ENCODE assay signal across 8 cellular contexts in the genomic region with DNA sequence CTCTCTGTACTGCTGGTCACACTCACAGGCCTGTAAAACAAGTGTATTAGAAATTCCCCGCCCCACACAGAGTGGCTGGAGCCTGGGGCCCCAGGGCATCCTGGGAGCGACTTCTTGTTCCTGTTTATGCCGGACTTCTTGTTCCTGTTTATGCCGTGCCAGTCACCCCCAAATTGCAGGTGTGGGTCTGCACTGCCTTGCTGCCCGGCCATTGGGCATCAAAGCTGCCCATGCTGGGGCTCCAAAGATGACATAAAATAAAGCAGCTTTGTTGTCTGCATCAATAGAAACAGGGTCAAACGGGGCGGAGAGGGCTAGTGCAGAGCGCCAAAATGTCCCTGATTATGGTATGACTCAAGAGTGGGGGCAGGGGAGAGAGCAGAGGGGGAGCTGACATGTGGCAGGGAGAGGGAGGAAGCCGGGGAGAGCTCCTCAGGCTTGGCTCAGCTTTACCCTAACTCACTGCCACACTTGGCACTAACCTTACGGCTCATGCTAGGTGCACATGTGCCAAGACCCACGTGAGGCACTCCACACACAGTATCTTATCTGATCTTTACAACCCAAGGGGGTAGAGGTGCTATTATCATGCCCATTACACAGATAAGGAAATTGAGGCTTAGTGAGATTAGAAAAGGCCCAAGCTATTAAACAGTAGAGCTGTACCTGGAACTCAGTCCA.
DNase-seq lines count a peak whose midpoint lies in the region; ATAC-seq and TF ChIP-seq lines count a peak whose summit lies in the region.

No MANE protein-coding gene starts in this region.

- DNase-seq in CD14-positive monocyte (ENCODE audit: low spot score), result peak; percentile 85
- DNase-seq in body of pancreas, result peak; percentile 20 to 48 (median 36)
- peak; percentile 49 to 59 for DNase-seq in memory B cell (ENCODE audit: low spot score in 2 of 2)
- DNase-seq in GOT3 (lab: John Stamatoyannopoulos, UW), result no peak
- DNase-seq in DMS114 treated with DMSO at 0.1 percent for 48 hours (lab: John Stamatoyannopoulos, UW; ENCODE audit: unreplicated experiment), result no peak

- H3K36me3 Mint-ChIP-seq in CD14-positive monocyte, result peaks cover 15 to 16% of the 10 kb centered on the region in 2 donors
- H3K36me3 Mint-ChIP-seq in memory B cell, result peaks cover 19% of the 10 kb centered on the region

- intact Hi-C loops in CD14-positive monocyte (cut with micrococcal nuclease) (no loop called here), body of pancreas (cut with DNase I) (no loop called here)

- H3K27ac Mint-ChIP-seq in CD14-positive monocyte (peak overlapping the region; percentile 87 to 98 (median 92)), memory B cell (peak overlapping the region; percentile 98)

- H3K4me1 Mint-ChIP-seq in CD14-positive monocyte, result peaks cover 67% of the 10 kb centered on the region
- peaks cover 64% of the 10 kb centered on the region for H3K4me1 Mint-ChIP-seq in memory B cell

- no peak for TF ChIP-seq CTCF in CD14-positive monocyte (IDR thresholded peaks at IDR 0.05)
- TF ChIP-seq CTCF in OCI-LY3 (IDR thresholded peaks at IDR 0.05; ENCODE audit: low read depth, low read length), result no peak
- no peak for TF ChIP-seq CTCF in body of pancreas (IDR thresholded peaks at IDR 0.05)

- peak; percentile 44 for ATAC-seq in GM18873 (IDR thresholded peaks at IDR 0.05; ENCODE audit: low FRiP score, unreplicated experiment)
- peak; percentile 31 for ATAC-seq in HG03060 (IDR thresholded peaks at IDR 0.05; ENCODE audit: low read depth, unreplicated experiment)
- peak; percentile 63 for ATAC-seq in body of pancreas
- ATAC-seq in memory B cell (ENCODE audit: low read depth), result peak; percentile 82

- H3K4me3 ChIP-seq in OCI-LY3 (ENCODE audit: low read length), result peak overlapping the region; percentile 78
- H3K4me3 ChIP-seq in body of pancreas, result no peak overlapping the region

- peak overlapping the region; percentile 75; the same call in 1 of the 2 replicates for H2AFZ ChIP-seq in OCI-LY3 (ENCODE audit: low read depth, low read length)

- H3K9ac ChIP-seq in OCI-LY3 (ENCODE audit: low read length), result peak overlapping the region; percentile 55

- H3K4me1 ChIP-seq in OCI-LY3 (ENCODE audit: low read length), result peaks cover 36% of the 10 kb centered on the region
- peaks cover 31% of the 10 kb centered on the region for H3K4me1 ChIP-seq in body of pancreas

- no peaks in the 10 kb centered on the region for H3K27me3 ChIP-seq in OCI-LY3 (ENCODE audit: low read depth, low read length)
- H3K27me3 ChIP-seq in body of pancreas, result no peaks in the 10 kb centered on the region

- peaks cover 49% of the 10 kb centered on the region for H3K79me2 ChIP-seq in OCI-LY3 (ENCODE audit: low read length)

- H3K27me3 Mint-ChIP-seq in CD14-positive monocyte (ENCODE audit: low read depth in 3 of 3) (peaks cover 0 to 1% (median 0%) of the 10 kb centered on the region in 3 donors), memory B cell (no peaks in the 10 kb centered on the region)

- no peaks in the 10 kb centered on the region for H3K9me3 ChIP-seq in OCI-LY3 (ENCODE audit: insufficient read depth, low read length)
- H3K9me3 ChIP-seq in body of pancreas, result no peaks in the 10 kb centered on the region

- 0 out of 2 replicates have a peak, but pooled peaks cover 3% of the 10 kb centered on the region for H4K20me1 ChIP-seq in OCI-LY3 (ENCODE audit: insufficient read depth, low read length)

- peak overlapping the region; percentile 78 for H3K4me2 ChIP-seq in OCI-LY3 (ENCODE audit: low read length)

- peak overlapping the region; percentile 86 to 94 for H3K4me3 Mint-ChIP-seq in CD14-positive monocyte
- peak overlapping the region; percentile 94 for H3K4me3 Mint-ChIP-seq in memory B cell

- no peaks in the 10 kb centered on the region for H3K36me3 ChIP-seq in OCI-LY3 (replicated peaks; ENCODE audit: low read depth, low read length)
- no peaks in the 10 kb centered on the region for H3K36me3 ChIP-seq in body of pancreas (replicated peaks in 1 of 2; ENCODE audit: insufficient read depth in 1 of 2, low read depth in 2 of 2)

- H3K9me3 Mint-ChIP-seq in CD14-positive monocyte (no peaks in the 10 kb centered on the region), memory B cell (no peaks in the 10 kb centered on the region)

- H3K27ac ChIP-seq in OCI-LY3 (ENCODE audit: low read length) (peak overlapping the region; percentile 41), body of pancreas (peak overlapping the region in 3 of 4 donors; percentile 43 to 62 (median 48))

- TF ChIP-seq POLR2A in body of pancreas (IDR thresholded peaks at IDR 0.05), result no peak

- 52 to 68% methylated on average over 11 of the region's 11 CpGs for WGBS in body of pancreas, 2 donors

Comparison
In these comparisons a context has a peak if more than half of its experiments do, and no peak if none do; other contexts are left out.
1. DNase-seq: peak in CD14-positive monocyte (single experiment), body of pancreas (4 of 4) and memory B cell (2 of 2); none in GOT3 (single experiment) and DMS114 treated with DMSO at 0.1 percent for 48 hours (single experiment).
2. ATAC-seq: peak in every context shown above with its lines; median percentile 82 in memory B cell; 63 in body of pancreas; 44 in GM18873; 31 in HG03060.